ENCODE assay signal across 23 cellular contexts in genomic region chr11:20014067-20014402, GRCh38.
DNase-seq lines count a peak whose midpoint lies in the region; ATAC-seq, FAIRE-seq and TF ChIP-seq lines count a peak whose summit lies in the region.
"Had no signal": no experiment of that assay in that cellular context is flagged by ENCODE, and none has a peak within 500 bp of the region (broad histone marks: within the 10 kb centered on the region; RNA-seq: fewer than 3 reads in every experiment).

No MANE protein-coding gene starts in this region.

- no peak overlapping the region for H2AFZ ChIP-seq in PC-9
- no peak overlapping the region for H2AFZ ChIP-seq in OCI-LY7 (ENCODE audit: low read length)
- H2AFZ ChIP-seq: GM23338 had no signal

- H3K79me2 ChIP-seq in PC-9 (ENCODE audit: low read depth) (no peaks in the 10 kb centered on the region), OCI-LY7 (ENCODE audit: insufficient read depth, low read depth, low read length) (no peaks in the 10 kb centered on the region)

- ATAC-seq in left ventricle myocardium superior (peak; percentile 23), GM21381 (IDR thresholded peaks at IDR 0.05; ENCODE audit: unreplicated experiment) (no peak)
- ATAC-seq: gastroesophageal sphincter; GM23338; stimulated activated naive B cell treated with anti-CD40 and anti-IgM and Interleukin-4, amounts not matched to agents 10 μg/mL and 1 μg/mL and 100 μg/mL, for 72 hours had no signal

- peak overlapping the region; percentile 4 for H3K4me3 Mint-ChIP-seq in Caco-2 (ENCODE audit: unreplicated experiment)
- no peak overlapping the region for H3K4me3 Mint-ChIP-seq in osteocyte (ENCODE audit: unreplicated experiment)
- H3K4me3 Mint-ChIP-seq: activated naive CD4-positive, alpha-beta T cell treated with anti-CD3 and anti-CD28 coated beads for 36 hours; CD14-positive monocyte; GM23338; stimulated activated naive B cell treated with anti-CD40 and anti-IgM and Interleukin-4, amounts not matched to agents 10 μg/mL and 1 μg/mL and 100 μg/mL, for 72 hours had no signal

- TF ChIP-seq POLR2A in GM12892 (IDR thresholded peaks at IDR 0.05; ENCODE audit: low read depth, low read length), result no peak

- H3K27ac ChIP-seq in PC-9, result peak overlapping the region; percentile 35
- H3K27ac ChIP-seq in OCI-LY7 (ENCODE audit: low read depth, low read length, poor library complexity, severe bottlenecking), result no peak overlapping the region
- H3K27ac ChIP-seq: gastroesophageal sphincter, KMS-11, Peyer's patch, SK-N-MC, vagina had no signal

- POLR2A ChIA-PET in Caco-2 (lab: Charles Lee), result interaction anchor here (0.7 to 0.8 kb wide), 2 partner anchors 9 to 17 kb away, joined by 3 read pairs; no protein-coding TSS in a partner anchor
- POLR2A ChIA-PET in PC-9 (lab: Charles Lee; ENCODE audit: unreplicated experiment), result no interaction called here
- POLR2A ChIA-PET in OCI-LY7 (lab: Charles Lee), result no interaction called here

- H3K4me3 ChIP-seq in Caco-2 (ENCODE audit: low read depth, low read length) (no peak overlapping the region), PC-9 (no peak overlapping the region), OCI-LY7 (ENCODE audit: low read depth, low read length, poor library complexity, severe bottlenecking) (no peak overlapping the region)
- H3K4me3 ChIP-seq: gastroesophageal sphincter, GM23338, Peyer's patch, SK-N-MC, vagina had no signal

- H3K36me3 ChIP-seq in Caco-2 (ENCODE audit: control insufficient read depth, insufficient read depth, low read length), result no peaks in the 10 kb centered on the region
- H3K36me3 ChIP-seq in PC-9 (ENCODE audit: low read depth), result no peaks in the 10 kb centered on the region
- H3K36me3 ChIP-seq in OCI-LY7 (ENCODE audit: insufficient read depth, low read length), result no peaks in the 10 kb centered on the region
- H3K36me3 ChIP-seq: gastroesophageal sphincter, Peyer's patch, vagina had no signal

- no TSS peak for BruUV-seq in Caco-2 (replicated peaks; lab: Mats Ljungman, UMichigan)
- no TSS peak for BruUV-seq in PC-9 (replicated peaks; lab: Mats Ljungman, UMichigan)
- no TSS peak for BruUV-seq in OCI-LY7 (replicated peaks; lab: Mats Ljungman, UMichigan)

- H3F3A ChIP-seq in PC-9 (ENCODE audit: insufficient read depth, low read depth), result peaks cover 29% of the 10 kb centered on the region

- peaks cover 13% of the 10 kb centered on the region for H3K36me3 Mint-ChIP-seq in Caco-2 (ENCODE audit: insufficient read depth, unreplicated experiment)
- H3K36me3 Mint-ChIP-seq in osteocyte (ENCODE audit: unreplicated experiment), result peaks cover 6% of the 10 kb centered on the region
- H3K36me3 Mint-ChIP-seq: CD14-positive monocyte; stimulated activated naive B cell treated with anti-CD40 and anti-IgM and Interleukin-4, amounts not matched to agents 10 μg/mL and 1 μg/mL and 100 μg/mL, for 72 hours had no signal

- H3K27me3 ChIP-seq in Caco-2 (replicated peaks; ENCODE audit: control insufficient read depth, insufficient read depth, low read length), result no peaks in the 10 kb centered on the region
- H3K27me3 ChIP-seq in PC-9 (ENCODE audit: insufficient read depth, low read depth), result no peaks in the 10 kb centered on the region
- H3K27me3 ChIP-seq: gastroesophageal sphincter, Peyer's patch, vagina had no signal

- intact Hi-C loops in Caco-2 (cut with micrococcal nuclease; ENCODE audit: unreplicated experiment), result no loop called here
- intact Hi-C loops in PC-9 (cut with micrococcal nuclease; ENCODE audit: unreplicated experiment), result no loop called here
- intact Hi-C loops in left ventricle myocardium superior (cut with micrococcal nuclease), result no loop called here
- intact Hi-C loops in OCI-LY7 (cut with micrococcal nuclease; ENCODE audit: unreplicated experiment), result no loop called here

- H3K9me3 ChIP-seq in Caco-2, result no peaks in the 10 kb centered on the region
- H3K9me3 ChIP-seq in PC-9 (ENCODE audit: insufficient read depth, low read depth), result no peaks in the 10 kb centered on the region
- H3K9me3 ChIP-seq in OCI-LY7 (ENCODE audit: low read length), result no peaks in the 10 kb centered on the region
- H3K9me3 ChIP-seq: gastroesophageal sphincter, Peyer's patch, vagina had no signal

- FAIRE-seq in GM12892 (lab: Jason Lieb, UNC), result no peak

- peaks cover 48% of the 10 kb centered on the region for H3K4me1 ChIP-seq in Caco-2
- H3K4me1 ChIP-seq in PC-9 (replicated peaks; ENCODE audit: insufficient read depth), result peaks cover 37% of the 10 kb centered on the region
- no peaks in the 10 kb centered on the region for H3K4me1 ChIP-seq in OCI-LY7 (ENCODE audit: insufficient read depth, low read length, poor library complexity, severe bottlenecking)
- H3K4me1 ChIP-seq: vagina had no signal

- DNase-seq in Caco-2, result no peak
- DNase-seq in PC-9, result no peak
- DNase-seq in left ventricle myocardium superior, result no peak
- DNase-seq in osteocyte (ENCODE audit: extremely low spot score, unreplicated experiment), result no peak
- DNase-seq in GM12892 (ENCODE audit: insufficient read length), result no peak
- no peak for DNase-seq in OCI-LY7 (ENCODE audit: low spot score)
- no peak for DNase-seq in stimulated activated CD4-positive, alpha-beta T cell treated with anti-CD3 and anti-CD28 coated beads, Interleukin-12 subunit alpha, Interleukin-12 subunit beta, amount 100 ng/mL, for 4 hours
- DNase-seq: activated CD4-positive, alpha-beta T cell treated with anti-CD3 and anti-CD28 coated beads, Interleukin-2, amount 50 U/mL, for 1 hour; activated naive CD4-positive, alpha-beta T cell treated with anti-CD3 and anti-CD28 coated beads for 36 hours; islet precursor cell; NCI-H1417 treated with DMSO at 0.1 percent for 48 hours; Peyer's patch; retina; stimulated activated CD4-positive, alpha-beta T cell treated with anti-CD3 and anti-CD28 coated beads, Interleukin-4, amount 100 ng/mL, for 24 hours; stimulated activated naive B cell treated with anti-CD40 and anti-IgM and Interleukin-4, amounts not matched to agents 10 μg/mL and 1 μg/mL and 100 μg/mL, for 72 hours; T-helper 2 cell had no signal

- no peaks in the 10 kb centered on the region for H3K9me2 ChIP-seq in PC-9 (ENCODE audit: insufficient read depth)
- H3K9me2 ChIP-seq in OCI-LY7 (ENCODE audit: insufficient read depth, low read length), result no peaks in the 10 kb centered on the region

- H3K27ac Mint-ChIP-seq in Caco-2 (ENCODE audit: unreplicated experiment), result peak overlapping the region; percentile 73
- peak overlapping the region; percentile 7 for H3K27ac Mint-ChIP-seq in osteocyte (ENCODE audit: unreplicated experiment)
- H3K27ac Mint-ChIP-seq: activated naive CD4-positive, alpha-beta T cell treated with anti-CD3 and anti-CD28 coated beads for 36 hours; CD14-positive monocyte; GM23338; stimulated activated naive B cell treated with anti-CD40 and anti-IgM and Interleukin-4, amounts not matched to agents 10 μg/mL and 1 μg/mL and 100 μg/mL, for 72 hours had no signal

- H3K4me2 ChIP-seq in PC-9 (peak overlapping the region; percentile 3), OCI-LY7 (ENCODE audit: low read length) (no peak overlapping the region)
- H3K4me2 ChIP-seq: GM23338, KMS-11 had no signal

- no peaks in the 10 kb centered on the region for H3K9me3 Mint-ChIP-seq in Caco-2 (ENCODE audit: unreplicated experiment)
- H3K9me3 Mint-ChIP-seq in osteocyte (ENCODE audit: unreplicated experiment), result no peaks in the 10 kb centered on the region
- H3K9me3 Mint-ChIP-seq: activated naive CD4-positive, alpha-beta T cell treated with anti-CD3 and anti-CD28 coated beads for 36 hours; CD14-positive monocyte; GM23338; stimulated activated naive B cell treated with anti-CD40 and anti-IgM and Interleukin-4, amounts not matched to agents 10 μg/mL and 1 μg/mL and 100 μg/mL, for 72 hours had no signal

- CTCF ChIA-PET in Caco-2 (lab: Charles Lee), result interaction anchor here (0.9 to 1.5 kb wide), 4 partner anchors 8 to 19 kb away, joined by 3 to 8 read pairs (median 6); no protein-coding TSS in a partner anchor
- CTCF ChIA-PET in PC-9 (lab: Charles Lee), result interaction anchor here (0.5 to 0.6 kb wide), 2 partner anchors 11 to 236 kb away, joined by 6 to 11 read pairs; no protein-coding TSS in a partner anchor
- CTCF ChIA-PET in OCI-LY7 (lab: Charles Lee; ENCODE audit: unreplicated experiment), result no interaction called here

- TF ChIP-seq CTCF in Caco-2 (IDR thresholded peaks at IDR 0.05; ENCODE audit: insufficient read depth in 1 of 2, low read depth in 1 of 2, low read length in 1 of 2, severe bottlenecking in 1 of 2, unreplicated experiment in 1 of 2), result no peak
- TF ChIP-seq CTCF in PC-9 (conservative IDR thresholded peaks at IDR 0.05), result no peak
- no peak for TF ChIP-seq CTCF in osteocyte (IDR thresholded peaks at IDR 0.05)
- no peak for TF ChIP-seq CTCF in OCI-LY7 (conservative IDR thresholded peaks at IDR 0.05; ENCODE audit: low read length)

- H3K4me1 Mint-ChIP-seq in Caco-2 (ENCODE audit: low read depth, unreplicated experiment) (peaks cover 25% of the 10 kb centered on the region), osteocyte (ENCODE audit: unreplicated experiment) (peaks cover 23% of the 10 kb centered on the region)
- H3K4me1 Mint-ChIP-seq: CD14-positive monocyte had no signal

- H4K20me1 ChIP-seq in PC-9 (ENCODE audit: insufficient read depth) (no peaks in the 10 kb centered on the region), OCI-LY7 (ENCODE audit: insufficient read depth, low read length) (no peaks in the 10 kb centered on the region)

- no peaks in the 10 kb centered on the region for H3K27me3 Mint-ChIP-seq in Caco-2 (ENCODE audit: insufficient read depth, unreplicated experiment)
- no peaks in the 10 kb centered on the region for H3K27me3 Mint-ChIP-seq in osteocyte (ENCODE audit: unreplicated experiment)
